21 cellular contexts compared by ENCODE assay signal in the genomic region with DNA sequence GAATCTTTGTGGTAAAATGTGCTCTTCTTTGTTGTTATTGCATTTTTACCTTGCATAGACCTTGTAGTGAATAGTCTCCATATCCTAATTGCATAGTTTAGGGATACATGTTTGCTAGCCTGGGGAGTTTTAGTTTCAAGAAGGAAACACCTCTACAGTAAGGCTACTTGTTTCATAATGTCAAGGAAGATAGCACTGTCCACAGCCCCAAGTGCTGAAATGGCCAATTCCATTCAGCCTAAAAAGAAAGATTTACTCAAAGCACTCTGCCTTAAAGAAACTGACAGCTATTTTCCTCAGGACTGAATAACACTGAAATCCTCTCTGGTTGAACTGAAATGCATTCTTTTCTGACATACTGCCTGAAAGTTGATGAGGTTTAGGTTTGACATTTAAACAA. TPM values are rescaled to one million over a fixed set of nuclear protein-coding genes. Genes with fewer than 3 reads are reported as not detected.
A peak's percentile ranks its signal among the peaks of the same experiment; 100 is the strongest.
DNase-seq lines count a peak whose midpoint lies in the region; ATAC-seq and TF ChIP-seq lines count a peak whose summit lies in the region.
"Had no signal": no experiment of that assay in that cellular context is flagged by ENCODE, and none has a peak within 500 bp of the region (broad histone marks: within the 10 kb centered on the region; RNA-seq: fewer than 3 reads in every experiment).

No MANE protein-coding gene starts in this region.

- no peak overlapping the region for H3K4me3 Mint-ChIP-seq in activated naive CD8-positive, alpha-beta T cell treated with anti-CD3 and anti-CD28 coated beads, Interleukin-2, amount 50 U/mL, for 24 hours
- H3K4me3 Mint-ChIP-seq in activated naive CD8-positive, alpha-beta T cell treated with anti-CD3 and anti-CD28 coated beads for 36 hours = no peak overlapping the region
- H3K4me3 Mint-ChIP-seq in type B pancreatic cell = peak overlapping the region; percentile 26
- no peak overlapping the region for H3K4me3 Mint-ChIP-seq in T-helper 17 cell
- H3K4me3 Mint-ChIP-seq: activated B cell treated with CpG ODN at 0.5 μM for 24 hours; activated naive CD4-positive, alpha-beta T cell treated with anti-CD3 and anti-CD28 coated beads for 36 hours; naive thymus-derived CD8-positive, alpha-beta T cell had no signal

- no peak for TF ChIP-seq CTCF in type B pancreatic cell (conservative IDR thresholded peaks at IDR 0.05)

- H3K4me1 Mint-ChIP-seq in activated naive CD8-positive, alpha-beta T cell treated with anti-CD3 and anti-CD28 coated beads, Interleukin-2, amount 50 U/mL, for 24 hours = peaks cover 1% of the 10 kb centered on the region
- no peaks in the 10 kb centered on the region for H3K4me1 Mint-ChIP-seq in activated naive CD8-positive, alpha-beta T cell treated with anti-CD3 and anti-CD28 coated beads for 36 hours
- H3K4me1 Mint-ChIP-seq in type B pancreatic cell (ENCODE audit: unreplicated experiment) = no peaks in the 10 kb centered on the region
- H3K4me1 Mint-ChIP-seq in T-helper 17 cell = no peaks in the 10 kb centered on the region
- H3K4me1 Mint-ChIP-seq: activated B cell treated with CpG ODN at 0.5 μM for 24 hours; naive thymus-derived CD8-positive, alpha-beta T cell had no signal

- peaks cover 25% of the 10 kb centered on the region for H3K27me3 Mint-ChIP-seq in activated naive CD8-positive, alpha-beta T cell treated with anti-CD3 and anti-CD28 coated beads, Interleukin-2, amount 50 U/mL, for 24 hours
- peaks cover 26% of the 10 kb centered on the region for H3K27me3 Mint-ChIP-seq in activated naive CD8-positive, alpha-beta T cell treated with anti-CD3 and anti-CD28 coated beads for 36 hours
- H3K27me3 Mint-ChIP-seq in type B pancreatic cell (peaks cover 77% of the 10 kb centered on the region), T-helper 17 cell (no peaks in the 10 kb centered on the region)

- no peaks in the 10 kb centered on the region for H3K9me3 Mint-ChIP-seq in activated naive CD8-positive, alpha-beta T cell treated with anti-CD3 and anti-CD28 coated beads, Interleukin-2, amount 50 U/mL, for 24 hours
- peaks cover 5% of the 10 kb centered on the region for H3K9me3 Mint-ChIP-seq in activated naive CD8-positive, alpha-beta T cell treated with anti-CD3 and anti-CD28 coated beads for 36 hours
- H3K9me3 Mint-ChIP-seq in type B pancreatic cell = no peaks in the 10 kb centered on the region

- DNase-seq in activated naive CD8-positive, alpha-beta T cell treated with anti-CD3 and anti-CD28 coated beads, Interleukin-2, amount 50 U/mL, for 24 hours = no peak
- no peak for DNase-seq in activated naive CD8-positive, alpha-beta T cell treated with anti-CD3 and anti-CD28 coated beads for 36 hours
- peak; percentile 16 for DNase-seq in fibroblast of peridontal ligament (ENCODE audit: extremely low read depth)
- no peak for DNase-seq in type B pancreatic cell (ENCODE audit: extremely low spot score, unreplicated experiment)
- no peak for DNase-seq in T-helper 17 cell
- DNase-seq: activated B cell treated with CpG ODN at 0.5 μM for 24 hours; activated naive CD4-positive, alpha-beta T cell treated with anti-CD3 and anti-CD28 coated beads for 36 hours; GF-D8; left colon; naive thymus-derived CD8-positive, alpha-beta T cell; NCI-H1105; NCI-H345; right cardiac atrium; stimulated activated CD4-positive, alpha-beta T cell treated with anti-CD3 and anti-CD28 coated beads, Interleukin-2, amount 100 ng/mL, for 48 hours; SW 1271; upper lobe of left lung had no signal

- no peaks in the 10 kb centered on the region for H3K36me3 Mint-ChIP-seq in activated naive CD8-positive, alpha-beta T cell treated with anti-CD3 and anti-CD28 coated beads, Interleukin-2, amount 50 U/mL, for 24 hours (ENCODE audit: low read depth)
- H3K36me3 Mint-ChIP-seq in activated naive CD8-positive, alpha-beta T cell treated with anti-CD3 and anti-CD28 coated beads for 36 hours = no peaks in the 10 kb centered on the region
- H3K36me3 Mint-ChIP-seq in type B pancreatic cell (no peaks in the 10 kb centered on the region), T-helper 17 cell (ENCODE audit: low read depth) (no peaks in the 10 kb centered on the region)

- no peak overlapping the region for H3K27ac Mint-ChIP-seq in activated naive CD8-positive, alpha-beta T cell treated with anti-CD3 and anti-CD28 coated beads, Interleukin-2, amount 50 U/mL, for 24 hours
- H3K27ac Mint-ChIP-seq in activated naive CD8-positive, alpha-beta T cell treated with anti-CD3 and anti-CD28 coated beads for 36 hours = no peak overlapping the region
- H3K27ac Mint-ChIP-seq in type B pancreatic cell = no peak overlapping the region
- no peak overlapping the region for H3K27ac Mint-ChIP-seq in T-helper 17 cell
- H3K27ac Mint-ChIP-seq: activated B cell treated with CpG ODN at 0.5 μM for 24 hours; activated naive CD4-positive, alpha-beta T cell treated with anti-CD3 and anti-CD28 coated beads for 36 hours; naive thymus-derived CD8-positive, alpha-beta T cell had no signal

- ATAC-seq in activated naive CD8-positive, alpha-beta T cell treated with anti-CD3 and anti-CD28 coated beads, Interleukin-2, amount 50 U/mL, for 24 hours = peak; percentile 57
- ATAC-seq in HG03095 (IDR thresholded peaks at IDR 0.05; ENCODE audit: unreplicated experiment) (no peak), T-helper 17 cell (no peak), HG03342 (IDR thresholded peaks at IDR 0.05; ENCODE audit: unreplicated experiment) (no peak)
- ATAC-seq: left colon; naive thymus-derived CD8-positive, alpha-beta T cell; Panc1; right cardiac atrium had no signal

- H3K9me3 ChIP-seq in T-helper 17 cell (ENCODE audit: control insufficient read depth, low read length, poor library complexity, severe bottlenecking) = peaks cover 3% of the 10 kb centered on the region
- H3K9me3 ChIP-seq: upper lobe of left lung had no signal

TF ChIP-seq in PFSK-1, 5 proteins besides CTCF, POLR2A, EP300 and RAD21:
- no peak for TF ChIP-seq POLR2AphosphoS5 (IDR thresholded peaks at IDR 0.05; ENCODE audit: low read depth, low read length)
- TF ChIP-seq FOXP2 (optimal IDR thresholded peaks at IDR 0.05; ENCODE audit: borderline replicate concordance, extremely low read depth, extremely low read length, insufficient read depth) = no peak
- peak; percentile 99; the same call in 1 of the 2 replicates for TF ChIP-seq SIN3A (IDR thresholded peaks at IDR 0.05; ENCODE audit: borderline replicate concordance, insufficient read depth, low read length)
- TF ChIP-seq, protein P1, sequence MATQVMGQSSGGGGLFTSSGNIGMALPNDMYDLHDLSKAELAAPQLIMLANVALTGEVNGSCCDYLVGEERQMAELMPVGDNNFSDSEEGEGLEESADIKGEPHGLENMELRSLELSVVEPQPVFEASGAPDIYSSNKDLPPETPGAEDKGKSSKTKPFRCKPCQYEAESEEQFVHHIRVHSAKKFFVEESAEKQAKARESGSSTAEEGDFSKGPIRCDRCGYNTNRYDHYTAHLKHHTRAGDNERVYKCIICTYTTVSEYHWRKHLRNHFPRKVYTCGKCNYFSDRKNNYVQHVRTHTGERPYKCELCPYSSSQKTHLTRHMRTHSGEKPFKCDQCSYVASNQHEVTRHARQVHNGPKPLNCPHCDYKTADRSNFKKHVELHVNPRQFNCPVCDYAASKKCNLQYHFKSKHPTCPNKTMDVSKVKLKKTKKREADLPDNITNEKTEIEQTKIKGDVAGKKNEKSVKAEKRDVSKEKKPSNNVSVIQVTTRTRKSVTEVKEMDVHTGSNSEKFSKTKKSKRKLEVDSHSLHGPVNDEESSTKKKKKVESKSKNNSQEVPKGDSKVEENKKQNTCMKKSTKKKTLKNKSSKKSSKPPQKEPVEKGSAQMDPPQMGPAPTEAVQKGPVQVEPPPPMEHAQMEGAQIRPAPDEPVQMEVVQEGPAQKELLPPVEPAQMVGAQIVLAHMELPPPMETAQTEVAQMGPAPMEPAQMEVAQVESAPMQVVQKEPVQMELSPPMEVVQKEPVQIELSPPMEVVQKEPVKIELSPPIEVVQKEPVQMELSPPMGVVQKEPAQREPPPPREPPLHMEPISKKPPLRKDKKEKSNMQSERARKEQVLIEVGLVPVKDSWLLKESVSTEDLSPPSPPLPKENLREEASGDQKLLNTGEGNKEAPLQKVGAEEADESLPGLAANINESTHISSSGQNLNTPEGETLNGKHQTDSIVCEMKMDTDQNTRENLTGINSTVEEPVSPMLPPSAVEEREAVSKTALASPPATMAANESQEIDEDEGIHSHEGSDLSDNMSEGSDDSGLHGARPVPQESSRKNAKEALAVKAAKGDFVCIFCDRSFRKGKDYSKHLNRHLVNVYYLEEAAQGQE (IDR thresholded peaks at IDR 0.05; ENCODE audit: insufficient read depth in 1 of 2, low read depth in 2 of 2, low read length in 2 of 2) = peak; percentile 89 to 98
- no peak for TF ChIP-seq TAF1 (IDR thresholded peaks at IDR 0.05; ENCODE audit: borderline replicate concordance, insufficient read depth, low read length)

RNA-seq across cellular contexts. Expression of gene HCRTR2, which starts 2.6 kb away (rescaled TPM):
- total RNA-seq in activated naive CD8-positive, alpha-beta T cell treated with anti-CD3 and anti-CD28 coated beads for 36 hours = not detected
- polyA plus RNA-seq in PFSK-1 (2012; ENCODE audit: insufficient read length, low read depth) = 1.9 TPM
- total RNA-seq in type B pancreatic cell (ENCODE audit: low replicate concordance) (0.27 TPM in 1 of 2 replicates, not detected in the other), T-helper 17 cell (not detected)
- total RNA-seq: activated B cell treated with CpG ODN at 0.5 μM for 24 hours; activated naive CD4-positive, alpha-beta T cell treated with anti-CD3 and anti-CD28 coated beads for 36 hours; epithelial cell of proximal tubule; left colon; naive thymus-derived CD8-positive, alpha-beta T cell; right cardiac atrium had no signal
- polyA plus RNA-seq: naive thymus-derived CD8-positive, alpha-beta T cell had no signal
